Comparison of ENCODE assay signal across 8 cellular contexts in genomic region chr17:29588561-29589411, GRCh38. TPM values are rescaled to one million over a fixed set of nuclear protein-coding genes. Genes with fewer than 3 reads are reported as not detected.
DNase-seq lines count a peak whose midpoint lies in the region; ATAC-seq and TF ChIP-seq lines count a peak whose summit lies in the region.

No MANE protein-coding gene starts in this region.

- peak; percentile 16 for ATAC-seq in CD8-positive, alpha-beta T cell
- ATAC-seq in GM21381 (IDR thresholded peaks at IDR 0.05; ENCODE audit: unreplicated experiment), result peak; percentile 15

- peak overlapping the region; percentile 75 for H3K4me3 ChIP-seq in CD8-positive, alpha-beta T cell (ENCODE audit: low read depth, low read length)
- peak overlapping the region; percentile 66 for H3K4me3 ChIP-seq in epithelial cell of proximal tubule (ENCODE audit: low read depth, low read length)

- no peaks in the 10 kb centered on the region for H3K36me3 ChIP-seq in CD8-positive, alpha-beta T cell (ENCODE audit: insufficient read depth, low read length)

- H3K4me3 Mint-ChIP-seq in CD8-positive, alpha-beta T cell, result peak overlapping the region; percentile 93
- H3K4me3 Mint-ChIP-seq in nephron progenitor cell, result peak overlapping the region; percentile 89

- no peaks in the 10 kb centered on the region for H3K27me3 ChIP-seq in CD8-positive, alpha-beta T cell (ENCODE audit: insufficient read depth, low read length)

- CTCF ChIA-PET in CD8-positive, alpha-beta T cell (lab: Charles Lee), result interaction anchor here (1.0 to 13.9 kb wide), 5 partner anchors 9 to 219 kb away, joined by 3 to 216 read pairs (median 3); partner anchors contain the start of genes ABHD15 and TP53I13

- H3K36me3 Mint-ChIP-seq in CD8-positive, alpha-beta T cell, result peaks cover 2% of the 10 kb centered on the region
- H3K36me3 Mint-ChIP-seq in nephron progenitor cell (ENCODE audit: low read depth), result no peaks in the 10 kb centered on the region

- peak overlapping the region; percentile 18 for H3K27ac ChIP-seq in CD8-positive, alpha-beta T cell (ENCODE audit: low read depth, low read length)

- no peak for TF ChIP-seq CTCF in CD8-positive, alpha-beta T cell (IDR thresholded peaks at IDR 0.05)
- TF ChIP-seq CTCF in epithelial cell of proximal tubule (conservative IDR thresholded peaks at IDR 0.05; ENCODE audit: low read depth, low read length), result no peak
- no peak for TF ChIP-seq CTCF in nephron progenitor cell (IDR thresholded peaks at IDR 0.05)

- POLR2A ChIA-PET in CD8-positive, alpha-beta T cell (lab: Charles Lee), result interaction anchor here (1.0 to 3.5 kb wide), 4 partner anchors 22 to 33 kb away, joined by 3 to 15 read pairs (median 8); partner anchors contain the start of genes ABHD15 and TP53I13

- H3K9me3 ChIP-seq in CD8-positive, alpha-beta T cell (ENCODE audit: low read length), result no peaks in the 10 kb centered on the region

- H3K4me1 Mint-ChIP-seq in CD8-positive, alpha-beta T cell (ENCODE audit: low read depth), result peaks cover 61% of the 10 kb centered on the region
- peaks cover 67% of the 10 kb centered on the region for H3K4me1 Mint-ChIP-seq in nephron progenitor cell

- intact Hi-C loops in CD8-positive, alpha-beta T cell (cut with DNase I, micrococcal nuclease), result loop anchor here (1.0 to 10.0 kb wide), 5 partner anchors 20 to 506 kb away; partner anchors contain the start of gene TP53I13 (in 2 of the 2)

- peak overlapping the region; percentile 89 for H3K27ac Mint-ChIP-seq in CD8-positive, alpha-beta T cell
- peak overlapping the region; percentile 47 for H3K27ac Mint-ChIP-seq in nephron progenitor cell

- no peaks in the 10 kb centered on the region for H3K27me3 Mint-ChIP-seq in CD8-positive, alpha-beta T cell (ENCODE audit: low read depth)
- peaks cover 6% of the 10 kb centered on the region for H3K27me3 Mint-ChIP-seq in nephron progenitor cell (ENCODE audit: low read depth, poor library complexity)

- no peaks in the 10 kb centered on the region for H3K9me3 Mint-ChIP-seq in CD8-positive, alpha-beta T cell
- H3K9me3 Mint-ChIP-seq in nephron progenitor cell, result no peaks in the 10 kb centered on the region

- peak in 5 of 7 experiments; percentile 27 to 69 (median 55) for DNase-seq in CD8-positive, alpha-beta T cell
- DNase-seq in Kasumi-1 (lab: John Stamatoyannopoulos, UW) (peak; percentile 10 to 22), epithelial cell of proximal tubule (ENCODE audit: low read depth) (no peak), nephron progenitor cell (no peak), NCI-H2196 (lab: John Stamatoyannopoulos, UW; ENCODE audit: unreplicated experiment) (no peak), NCI-H187 (lab: John Stamatoyannopoulos, UW) (no peak)
- peak; percentile 83 for DNase-seq in activated CD8-positive, alpha-beta memory T cell treated with anti-CD3 and anti-CD28 coated beads for 24 hours

- peaks cover 79% of the 10 kb centered on the region for H3K4me1 ChIP-seq in CD8-positive, alpha-beta T cell (ENCODE audit: insufficient read depth, low read length)

RNA-seq across cellular contexts. Expression of gene GIT1, which starts 0.7 kb away (rescaled TPM):
- total RNA-seq in CD8-positive, alpha-beta T cell, result 10 to 100 TPM; 25.8 to 27.0 TPM
- 61.3 and 74.3 TPM in 2 replicates for total RNA-seq in epithelial cell of proximal tubule

RNA-seq across cellular contexts. Expression of gene ANKRD13B, which starts 4.1 kb away (rescaled TPM):
- total RNA-seq in CD8-positive, alpha-beta T cell, result 1 to 10 TPM in 1 of 2 experiments, under 1 TPM in 1; 0.83 to 1.3 TPM
- 12.9 and 30.7 TPM in 2 replicates for total RNA-seq in epithelial cell of proximal tubule

RNA-seq across cellular contexts. Expression of gene TP53I13, which starts 20.3 kb away (rescaled TPM):
- total RNA-seq in CD8-positive, alpha-beta T cell, result 10 to 100 TPM; 50.2 to 54.1 TPM
- total RNA-seq in epithelial cell of proximal tubule, result 77.6 and 78.8 TPM in 2 replicates

RNA-seq across cellular contexts. Expression of gene ABHD15, which starts 21.9 kb away (rescaled TPM):
- total RNA-seq in CD8-positive, alpha-beta T cell, result 1 to 10 TPM; 8.3 to 8.7 TPM
- 8.2 and 11.3 TPM in 2 replicates for total RNA-seq in epithelial cell of proximal tubule

RNA-seq across cellular contexts. Expression of gene CORO6, which starts 33.9 kb away (rescaled TPM):
- 1 to 10 TPM; 1.2 to 1.7 TPM for total RNA-seq in CD8-positive, alpha-beta T cell
- 4.4 and 28.7 TPM in 2 replicates for total RNA-seq in epithelial cell of proximal tubule

Comparison
In these comparisons a context has a peak if more than half of its experiments do, and no peak if none do; other contexts are left out.
1. DNase-seq: peak in CD8-positive, alpha-beta T cell (5 of 7), Kasumi-1 (2 of 2) and activated CD8-positive, alpha-beta memory T cell treated with anti-CD3 and anti-CD28 coated beads for 24 hours (single experiment); none in epithelial cell of proximal tubule (single experiment), nephron progenitor cell (single experiment), NCI-H2196 (single experiment) and NCI-H187 (0 of 2).